In the genomic region with DNA sequence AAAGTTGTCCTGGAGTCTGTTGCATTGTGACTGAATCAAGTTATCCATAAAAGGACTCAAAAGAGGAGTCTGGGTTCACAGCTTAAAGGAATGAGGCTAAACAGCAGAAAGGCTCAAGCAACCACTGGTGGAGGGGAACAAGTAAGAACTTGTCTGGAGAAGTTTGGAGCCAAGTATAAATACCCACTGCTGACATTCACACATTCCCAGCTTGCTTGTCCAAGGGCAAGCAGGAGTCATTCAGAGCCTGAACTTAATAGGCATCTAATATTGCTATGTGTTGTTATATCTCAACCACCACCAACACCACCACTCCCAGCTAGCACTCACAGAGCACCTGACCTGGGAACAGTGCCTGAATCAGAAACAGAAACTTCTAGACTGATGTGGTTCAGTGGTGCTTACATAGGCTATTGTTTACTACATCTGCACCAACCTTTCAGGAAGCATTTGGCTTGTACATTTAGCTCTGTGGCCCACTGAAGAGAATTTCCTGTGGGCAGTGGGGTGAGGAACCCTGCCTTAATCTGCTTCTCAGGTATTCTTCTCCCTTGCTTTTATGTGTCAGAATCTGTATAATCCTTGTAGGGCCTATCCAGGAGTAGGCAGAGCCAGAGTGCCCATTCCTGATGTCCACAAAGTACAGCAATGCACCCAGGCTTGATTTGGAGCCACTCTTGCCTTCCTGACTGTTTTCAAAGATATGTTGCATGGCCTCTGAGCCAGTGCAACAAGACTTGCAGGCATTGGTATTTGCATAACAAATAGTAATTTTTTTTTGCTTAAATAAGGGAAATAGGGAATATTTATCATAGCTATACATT, we compare ENCODE assay signal across 8 cellular contexts. TPM values are rescaled to one million over a fixed set of nuclear protein-coding genes. Genes with fewer than 3 reads are reported as not detected.
DNase-seq lines count a peak whose midpoint lies in the region; ATAC-seq and TF ChIP-seq lines count a peak whose summit lies in the region.
"Not testable (repeated sequence)": the region's sequence is repeated elsewhere in the genome, so short reads cannot be mapped to it uniquely, and the experiment has no call there.
"Had no signal": no experiment of that assay in that cellular context is flagged by ENCODE, and none has a peak within 500 bp of the region (broad histone marks: within the 10 kb centered on the region; RNA-seq: fewer than 3 reads in every experiment).

No MANE protein-coding gene starts in this region.

- H3K18ac ChIP-seq in trophoblast cell (ENCODE audit: low read length): not testable (repeated sequence)

- not testable (repeated sequence) for H2BK5ac ChIP-seq in trophoblast cell (ENCODE audit: low read depth, low read length, poor library complexity)

- H3K79me1 ChIP-seq in trophoblast cell (ENCODE audit: low read length): not testable (repeated sequence)

- DNase-seq in GM23248: peak; percentile 34
- DNase-seq in SK-MEL-5 (ENCODE audit: low read depth, low spot score): peak; percentile 45
- DNase-seq in caudate nucleus (lab: John Stamatoyannopoulos, UW); hepatocyte (ENCODE audit: low spot score); trophoblast cell: not testable (repeated sequence)

- not testable (repeated sequence) for H4K12ac ChIP-seq in trophoblast cell (ENCODE audit: low read depth, low read length)

- H3K23ac ChIP-seq in trophoblast cell (ENCODE audit: low read length): not testable (repeated sequence)

- peak overlapping the region; percentile 51 for H3K14ac ChIP-seq in trophoblast cell (ENCODE audit: low read length)

- peak overlapping the region; percentile 69 for H3K4ac ChIP-seq in trophoblast cell (ENCODE audit: low read depth, low read length)

- H3K4me2 ChIP-seq in GM23248 (ENCODE audit: unreplicated experiment): peak overlapping the region; percentile 35
- not testable (repeated sequence) for H3K4me2 ChIP-seq in hepatocyte; trophoblast cell (ENCODE audit: low read length)

- H2BK120ac ChIP-seq in trophoblast cell (ENCODE audit: insufficient read depth, low read length, poor library complexity): peak overlapping the region; percentile 5

- not testable (repeated sequence) for H3F3A ChIP-seq in GM23248 (ENCODE audit: insufficient read depth)

- not testable (repeated sequence) for H3K36me3 ChIP-seq in GM23248 (ENCODE audit: low read depth); hepatocyte (replicated peaks; ENCODE audit: insufficient read depth, low read depth); trophoblast cell (ENCODE audit: control insufficient read depth in 1 of 2, insufficient read depth in 2 of 2, low read length in 2 of 2)

- peak overlapping the region; percentile 80 for H2BK12ac ChIP-seq in trophoblast cell (ENCODE audit: low read length)

- H4K8ac ChIP-seq in trophoblast cell (ENCODE audit: low read depth, low read length): peak overlapping the region; percentile 60

- H3K79me2 ChIP-seq in GM23248 (ENCODE audit: insufficient read depth); hepatocyte; trophoblast cell (ENCODE audit: control insufficient read depth, insufficient read depth, low read length, poor library complexity): not testable (repeated sequence)

- H3K27me3 ChIP-seq in GM23248 (replicated peaks; ENCODE audit: insufficient read depth); hepatocyte; trophoblast cell (ENCODE audit: insufficient read depth, low read length): not testable (repeated sequence)

- ATAC-seq in GM18870 (IDR thresholded peaks at IDR 0.05; ENCODE audit: unreplicated experiment) (peak; percentile 89), HG03196 (IDR thresholded peaks at IDR 0.05; ENCODE audit: unreplicated experiment) (peak; percentile 94)

- not testable (repeated sequence) for H3K9ac ChIP-seq in GM23248; trophoblast cell (ENCODE audit: low read length)

- peak overlapping the region; percentile 68 for H4K91ac ChIP-seq in trophoblast cell (ENCODE audit: low read depth, low read length)

- in situ Hi-C loops in GM23248 (cut with MboI); SK-MEL-5 (cut with HindIII; ENCODE audit: low pct_unique_long_range_greater_than_20kb, low sequenced_read_pairs): not testable (repeated sequence)

- H3K4me1 ChIP-seq in GM23248 (ENCODE audit: insufficient read depth): peaks cover 16% of the 10 kb centered on the region
- H3K4me1 ChIP-seq in hepatocyte (ENCODE audit: insufficient read depth); trophoblast cell (ENCODE audit: control insufficient read depth in 1 of 2, insufficient read depth in 2 of 2, low read length in 2 of 2): not testable (repeated sequence)

- peak overlapping the region; percentile 15; the same call in 1 of the 2 replicates for H2AFZ ChIP-seq in GM23248
- not testable (repeated sequence) for H2AFZ ChIP-seq in hepatocyte; trophoblast cell (ENCODE audit: insufficient read depth, low read length, poor library complexity)

- H3K27ac ChIP-seq in GM23248: peak overlapping the region; percentile 61
- H3K27ac ChIP-seq in caudate nucleus (ENCODE audit: low read depth, low read length): peak overlapping the region; percentile 40
- H3K27ac ChIP-seq in hepatocyte: peak overlapping the region; percentile 36
- H3K27ac ChIP-seq in trophoblast cell (ENCODE audit: low read depth, low read length): not testable (repeated sequence)

- TF ChIP-seq CTCF in hepatocyte (IDR thresholded peaks at IDR 0.05; ENCODE audit: poor library complexity): not testable (repeated sequence)

- not testable (repeated sequence) for H4K20me1 ChIP-seq in GM23248 (ENCODE audit: insufficient read depth); hepatocyte (ENCODE audit: insufficient read depth, poor library complexity, severe bottlenecking)

- not testable (repeated sequence) for H3K9me2 ChIP-seq in GM23248 (ENCODE audit: insufficient read depth); hepatocyte (replicated peaks; ENCODE audit: insufficient read depth)

- H3K9me3 ChIP-seq in GM23248 (ENCODE audit: low read depth); hepatocyte (ENCODE audit: low read depth); trophoblast cell (ENCODE audit: insufficient read depth, low read depth, low read length): not testable (repeated sequence)

- not testable (repeated sequence) for H3K4me3 ChIP-seq in GM23248; hepatocyte; trophoblast cell (ENCODE audit: low read depth, low read length)

- H2AK5ac ChIP-seq in trophoblast cell (ENCODE audit: low read length): not testable (repeated sequence)

RNA-seq across cellular contexts. Expression of gene SLC38A11, which starts 36.5 kb away (rescaled TPM):
- not detected in 2 replicates for total RNA-seq in GM23248 (2014; rRNA removed; shearing (Covaris generic))
- polyA plus RNA-seq in GM23248 (2016; fragmentation: Nextera tagmentation; extraction: Ambion mirVana): not detected in 2 replicates
- not detected in 2 replicates for total RNA-seq in SK-MEL-5 (2014; rRNA removed; shearing (Covaris generic))
- polyA plus RNA-seq in SK-MEL-5 (2015; cell fraction: cytosol; rRNA removed): not detected in 2 replicates
- 0.19 and 0.45 TPM in 2 replicates for polyA plus RNA-seq in SK-MEL-5 (2015; cell fraction: nucleus; rRNA removed)
- total RNA-seq in hepatocyte: 5.1 and 8.4 TPM in 2 replicates
- 4.6 and 7.7 TPM in 2 replicates for polyA plus RNA-seq in hepatocyte
- polyA plus RNA-seq in trophoblast cell (2013): 0.04 and 0.05 TPM in 2 replicates
- total RNA-seq: T-helper 2 cell treated with Interferon-gamma antibody and Interleukin-4, amounts not matched to agents 100 ng/mL and 5 ng/mL, for 36 hours had no signal
